8 cellular contexts compared by ENCODE assay signal in the genomic region with DNA sequence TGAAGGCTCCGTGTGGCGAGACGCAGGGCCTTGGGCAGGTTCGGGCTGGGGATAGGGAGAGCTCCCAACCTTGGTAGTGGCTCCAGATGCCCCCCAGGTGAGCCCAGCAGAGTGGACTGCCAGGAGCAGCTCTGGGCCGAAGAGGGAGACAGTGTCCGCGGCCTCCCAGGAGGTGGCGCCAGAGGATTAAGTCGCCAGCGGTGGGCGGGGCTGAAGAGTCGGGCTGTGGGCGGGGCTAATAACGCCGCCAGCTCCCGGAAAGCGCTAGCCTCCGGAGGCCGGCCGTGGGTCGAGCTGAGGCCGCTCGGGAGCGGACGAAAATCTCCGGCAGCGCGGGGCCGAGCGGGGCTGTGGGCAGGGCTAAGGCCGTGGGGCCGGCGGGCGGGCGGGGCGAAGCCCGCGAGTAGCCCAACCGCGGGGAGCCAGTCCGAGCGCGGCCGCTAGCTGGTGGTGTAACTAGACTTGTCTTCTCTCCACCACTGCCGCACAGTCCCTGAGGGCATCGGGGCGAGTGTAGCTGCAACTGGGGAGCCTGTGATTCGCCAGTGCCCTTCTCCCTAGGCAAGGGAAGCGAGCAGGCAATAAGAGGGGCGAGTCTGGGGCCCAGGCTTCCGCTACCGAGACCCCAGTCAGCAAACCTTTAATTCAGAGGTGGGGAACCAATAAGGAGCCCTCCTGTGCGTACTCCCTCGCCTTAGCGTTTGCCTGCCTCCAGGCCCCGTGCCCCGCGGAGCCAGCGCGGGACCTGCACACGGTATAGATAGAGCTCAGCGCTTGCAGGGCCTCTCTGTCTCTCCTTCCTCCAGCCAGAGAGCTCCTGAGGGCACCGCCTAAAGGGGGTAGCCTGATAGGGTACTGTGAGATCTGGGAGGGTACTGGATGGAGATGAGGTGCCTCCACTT. TPM values are rescaled to one million over a fixed set of nuclear protein-coding genes. Genes with fewer than 3 reads are reported as not detected.
DNase-seq lines count a peak whose midpoint lies in the region; ATAC-seq and TF ChIP-seq lines count a peak whose summit lies in the region.

No MANE protein-coding gene starts in this region.

- no peaks in the 10 kb centered on the region; the same call in 1 of the 2 replicates for H3K4me1 ChIP-seq in PC-3 (ENCODE audit: insufficient read depth, low read length)
- H3K4me1 ChIP-seq in muscle layer of colon (ENCODE audit: insufficient read depth, low read length), result peaks cover 16% of the 10 kb centered on the region

- peak overlapping the region; percentile 69 for H3K4me3 ChIP-seq in PC-3 (ENCODE audit: low read length)
- H3K4me3 ChIP-seq in muscle layer of colon (ENCODE audit: low read depth in 1 of 2, low read length in 2 of 2), result peak overlapping the region; percentile 62 to 73

- POLR2A ChIA-PET in PC-3 (lab: Charles Lee; ENCODE audit: unreplicated experiment), result interaction anchor here (0.6 kb wide), 2 partner anchors 63 to 619 kb away, joined by 3 read pairs; no protein-coding TSS in a partner anchor

- no peaks in the 10 kb centered on the region for H3K9me3 Mint-ChIP-seq in activated T-cell treated with anti-CD3 and anti-CD28 coated beads, Interleukin-2, amount 50 U/mL, for 24 hours

- H3K27ac ChIP-seq in PC-3 (ENCODE audit: low read length) (no peak overlapping the region), muscle layer of colon (ENCODE audit: low read depth, low read length) (peak overlapping the region; percentile 77)

- peaks cover 6% of the 10 kb centered on the region for H3K27me3 Mint-ChIP-seq in activated T-cell treated with anti-CD3 and anti-CD28 coated beads, Interleukin-2, amount 50 U/mL, for 24 hours

- H3K36me3 Mint-ChIP-seq in activated T-cell treated with anti-CD3 and anti-CD28 coated beads, Interleukin-2, amount 50 U/mL, for 24 hours (ENCODE audit: low read depth), result peaks cover 3% of the 10 kb centered on the region

- peak overlapping the region; percentile 70 for H3K4me3 Mint-ChIP-seq in activated T-cell treated with anti-CD3 and anti-CD28 coated beads, Interleukin-2, amount 50 U/mL, for 24 hours

- TF ChIP-seq CTCF in PC-3 (conservative IDR thresholded peaks at IDR 0.05; ENCODE audit: low read depth, low read length), result peak; percentile 93

- CTCF ChIA-PET in PC-3 (lab: Charles Lee), result interaction anchor here (0.5 to 1.9 kb wide), 20 partner anchors 14 to 446 kb away, joined by 3 to 52 read pairs (median 3); a partner anchor contains a TSS

- H3K9ac ChIP-seq in PC-3 (ENCODE audit: low read length), result peak overlapping the region; percentile 43
- peak overlapping the region; percentile 65 for H3K9ac ChIP-seq in muscle layer of colon (ENCODE audit: low read length)

- H3K27me3 ChIP-seq in PC-3 (ENCODE audit: low read length) (peaks cover 13% of the 10 kb centered on the region; the same call in 1 of the 2 replicates), muscle layer of colon (ENCODE audit: control insufficient read depth in 1 of 2, insufficient read depth in 2 of 2, low read length in 2 of 2) (no peaks in the 10 kb centered on the region)

- BruUV-seq in PC-3 (replicated peaks; lab: Mats Ljungman, UMichigan), result TSS peak; percentile 57

- H3K36me3 ChIP-seq in PC-3 (ENCODE audit: low read depth, low read length) (no peaks in the 10 kb centered on the region), muscle layer of colon (ENCODE audit: insufficient read depth, low read length) (peaks cover 4% of the 10 kb centered on the region)

- DNase-seq in DMS79 (lab: John Stamatoyannopoulos, UW), result peak; percentile 82
- DNase-seq in KBM-7, result peak; percentile 93
- peak; percentile 96 for DNase-seq in PC-3
- DNase-seq in activated T-cell treated with anti-CD3 and anti-CD28 coated beads, Interleukin-2, amount 50 U/mL, for 24 hours, result peak; percentile 97
- peak; percentile 92 to 96 for DNase-seq in erythroblast (lab: John Stamatoyannopoulos, UW)
- peak; percentile 85 to 94 for DNase-seq in stimulated activated CD8-positive, alpha-beta memory T cell treated with anti-CD3 and anti-CD28 coated beads, Interleukin-7, amount 100 ng/mL, for 1 hour (ENCODE audit: low read depth in 2 of 2)

- H3K9me3 ChIP-seq in PC-3 (ENCODE audit: low read length), result no peaks in the 10 kb centered on the region
- H3K9me3 ChIP-seq in muscle layer of colon (ENCODE audit: low read length), result no peaks in the 10 kb centered on the region

- H3K4me1 Mint-ChIP-seq in activated T-cell treated with anti-CD3 and anti-CD28 coated beads, Interleukin-2, amount 50 U/mL, for 24 hours (ENCODE audit: low read depth), result peaks cover 11% of the 10 kb centered on the region

- H2AFZ ChIP-seq in PC-3 (ENCODE audit: low read length), result peak overlapping the region; percentile 93

- no peaks in the 10 kb centered on the region for H3K9me2 ChIP-seq in PC-3 (replicated peaks; ENCODE audit: low read length)

- no peaks in the 10 kb centered on the region for H3F3A ChIP-seq in PC-3 (ENCODE audit: low read length, unreplicated experiment)

- peak overlapping the region; percentile 91 for H3K4me2 ChIP-seq in PC-3 (ENCODE audit: low read length)

- intact Hi-C loops in PC-3 (cut with micrococcal nuclease), result loop anchor here (1.0 to 5.0 kb wide), 4 partner anchors 14 to 297 kb away; a partner anchor contains a TSS

- no peaks in the 10 kb centered on the region for H4K20me1 ChIP-seq in PC-3 (ENCODE audit: low read length)

- no peaks in the 10 kb centered on the region for H3K79me2 ChIP-seq in PC-3 (ENCODE audit: low read length)

- peak overlapping the region; percentile 67 for H3K27ac Mint-ChIP-seq in activated T-cell treated with anti-CD3 and anti-CD28 coated beads, Interleukin-2, amount 50 U/mL, for 24 hours

- in situ Hi-C loops in KBM-7 (cut with MboI; ENCODE audit: low pct_unique_long_range_greater_than_20kb, low sequenced_read_pairs), result loop anchor here (10.0 kb wide), 1 partner anchor 135 kb away; a partner anchor contains a TSS

- ATAC-seq in GM21717 (IDR thresholded peaks at IDR 0.05; ENCODE audit: unreplicated experiment), result peak; percentile 88
- peak; percentile 98 for ATAC-seq in PC-3

- peak; percentile 52 for TF ChIP-seq POLR2A in erythroblast (IDR thresholded peaks at IDR 0.05; ENCODE audit: low read length)

RNA-seq across cellular contexts. Expression of a gene that starts 14.4 kb away (rescaled TPM):
- 0.80 and 0.92 TPM in 2 replicates for total RNA-seq in PC-3 (2014; rRNA removed)
